In genomic region chr4:78776031-78776728, GRCh38 we compare ENCODE assay signal across 8 cellular contexts. TPM values are rescaled to one million over a fixed set of nuclear protein-coding genes. Genes with fewer than 3 reads are reported as not detected.
A peak's percentile ranks its signal among the peaks of the same experiment; 100 is the strongest.
DNase-seq lines count a peak whose midpoint lies in the region; ATAC-seq and TF ChIP-seq lines count a peak whose summit lies in the region.

BMP2K (plus strand) TSS chr4:78776350; CDS start chr4:78776544, 194 bp downstream.

- peak within 1 kb of the TSS; percentile 88 for H3K4me3 ChIP-seq in fibroblast of pulmonary artery (replicated peaks; ENCODE audit: low read depth, low read length)

- H3K4me3 Mint-ChIP-seq in Calu3 (ENCODE audit: low read depth, unreplicated experiment): no peak within 1 kb of the TSS
- peak within 1 kb of the TSS; percentile 92 for H3K4me3 Mint-ChIP-seq in nephron progenitor cell
- peak within 1 kb of the TSS; percentile 89 to 90 for H3K4me3 Mint-ChIP-seq in stimulated activated naive CD8-positive, alpha-beta T cell treated with anti-CD3 and anti-CD28 coated beads, Interleukin-15, amount 100 ng/mL, for 72 hours

- BruUV-seq in Calu3 (replicated peaks; lab: Mats Ljungman, UMichigan): no TSS peak

- H3K27ac Mint-ChIP-seq in Calu3 (ENCODE audit: unreplicated experiment) (peak within 1 kb of the TSS; percentile 90), nephron progenitor cell (peak within 1 kb of the TSS; percentile 100)
- H3K27ac Mint-ChIP-seq in stimulated activated naive CD8-positive, alpha-beta T cell treated with anti-CD3 and anti-CD28 coated beads, Interleukin-15, amount 100 ng/mL, for 72 hours: peak within 1 kb of the TSS; percentile 96 to 97

- TF ChIP-seq CTCF in Calu3 (IDR thresholded peaks at IDR 0.05; ENCODE audit: unreplicated experiment) (no peak), fibroblast of pulmonary artery (IDR thresholded peaks at IDR 0.05; ENCODE audit: low read length, missing control alignments) (no peak), nephron progenitor cell (IDR thresholded peaks at IDR 0.05) (no peak)

- peak; percentile 71 for DNase-seq in Calu3
- DNase-seq in RKO (ENCODE audit: low spot score): peak; percentile 80
- peak; percentile 68 for DNase-seq in activated T-helper 9 cell treated with anti-CD3 and anti-CD28 coated beads, Interleukin-2, amount 50 U/mL, for 16 hours (ENCODE audit: low read depth)
- DNase-seq in fibroblast of pulmonary artery (ENCODE audit: low read depth): peak; percentile 75
- DNase-seq in nephron progenitor cell: peak; percentile 89
- peak; percentile 79 to 83 for DNase-seq in stimulated activated naive CD8-positive, alpha-beta T cell treated with anti-CD3 and anti-CD28 coated beads, Interleukin-15, amount 100 ng/mL, for 72 hours

- no peaks in the 10 kb centered on the region for H3K27me3 Mint-ChIP-seq in Calu3 (ENCODE audit: unreplicated experiment)
- H3K27me3 Mint-ChIP-seq in nephron progenitor cell (ENCODE audit: low read depth, poor library complexity): peaks cover 6% of the 10 kb centered on the region
- no peaks in the 10 kb centered on the region for H3K27me3 Mint-ChIP-seq in stimulated activated naive CD8-positive, alpha-beta T cell treated with anti-CD3 and anti-CD28 coated beads, Interleukin-15, amount 100 ng/mL, for 72 hours

- CTCF ChIA-PET in Calu3 (lab: Charles Lee): interaction anchor here (0.6 kb wide), 2 partner anchors 11 to 107 kb away, joined by 4 read pairs; no protein-coding TSS in a partner anchor

- intact Hi-C loops in Calu3 (cut with micrococcal nuclease; ENCODE audit: unreplicated experiment): loop anchor here (5.0 kb wide), 2 partner anchors 149 to 164 kb away; no protein-coding TSS in a partner anchor

- H3K4me1 Mint-ChIP-seq in Calu3 (ENCODE audit: low read depth, unreplicated experiment): no peaks in the 10 kb centered on the region
- peaks cover 13% of the 10 kb centered on the region for H3K4me1 Mint-ChIP-seq in nephron progenitor cell
- peaks cover 27% of the 10 kb centered on the region for H3K4me1 Mint-ChIP-seq in stimulated activated naive CD8-positive, alpha-beta T cell treated with anti-CD3 and anti-CD28 coated beads, Interleukin-15, amount 100 ng/mL, for 72 hours

- H3K9me3 Mint-ChIP-seq in Calu3 (ENCODE audit: low read depth, unreplicated experiment) (no peaks in the 10 kb centered on the region), nephron progenitor cell (no peaks in the 10 kb centered on the region)
- no peaks in the 10 kb centered on the region for H3K9me3 Mint-ChIP-seq in stimulated activated naive CD8-positive, alpha-beta T cell treated with anti-CD3 and anti-CD28 coated beads, Interleukin-15, amount 100 ng/mL, for 72 hours

- ATAC-seq in GM19397 (IDR thresholded peaks at IDR 0.05; ENCODE audit: unreplicated experiment): peak; percentile 75
- peak; percentile 37 for ATAC-seq in HG03558 (IDR thresholded peaks at IDR 0.05; ENCODE audit: extremely low read depth, unreplicated experiment)
- peak; percentile 80 for ATAC-seq in stimulated activated naive CD8-positive, alpha-beta T cell treated with anti-CD3 and anti-CD28 coated beads, Interleukin-15, amount 100 ng/mL, for 72 hours

- H3K36me3 Mint-ChIP-seq in Calu3 (ENCODE audit: insufficient read depth, unreplicated experiment) (peaks cover 24% of the 10 kb centered on the region), nephron progenitor cell (ENCODE audit: low read depth) (no peaks in the 10 kb centered on the region)

RNA-seq across cellular contexts. Expression of gene BMP2K, which starts in this region (rescaled TPM):
- total RNA-seq in Calu3 (2022): 27.4 and 29.8 TPM in 2 replicates

Comparison
In these comparisons a context has a peak if more than half of its experiments do, and no peak if none do; other contexts are left out.
1. Peak in every context shown above with its lines: DNase-seq, ATAC-seq and H3K4me3 ChIP-seq.